1 cellular context compared by ENCODE assay signal in genomic region chr12:124901003-124901402, GRCh38.
A peak's percentile ranks its signal among the peaks of the same experiment; 100 is the strongest.
TF ChIP-seq lines count a peak whose summit lies in the region.

No MANE protein-coding gene starts in this region.

TF ChIP-seq in GM12878, 131 proteins besides CTCF, POLR2A, EP300 and RAD21 (continues in another document):
- no peak for TF ChIP-seq TCF7 (IDR thresholded peaks at IDR 0.05; ENCODE audit: borderline replicate concordance)
- TF ChIP-seq TAF1 (IDR thresholded peaks at IDR 0.05; ENCODE audit: borderline replicate concordance, low read depth, low read length): no peak
- TF ChIP-seq ATF2 (IDR thresholded peaks at IDR 0.05; ENCODE audit: low read length): no peak
- no peak for TF ChIP-seq HCFC1 (IDR thresholded peaks at IDR 0.05; ENCODE audit: low read length)
- peak; percentile 18; the same call in 1 of the 2 replicates for TF ChIP-seq PKNOX1 (IDR thresholded peaks at IDR 0.05)
- no peak for TF ChIP-seq CBX3 (IDR thresholded peaks at IDR 0.05; ENCODE audit: borderline replicate concordance, low read depth)
- no peak for TF ChIP-seq E2F8 (IDR thresholded peaks at IDR 0.05; ENCODE audit: low read depth, partially characterized antibody)
- TF ChIP-seq CREB1 (IDR thresholded peaks at IDR 0.05; ENCODE audit: low read depth): no peak
- no peak for TF ChIP-seq MYC (IDR thresholded peaks at IDR 0.05; ENCODE audit: insufficient read depth, insufficient read length, insufficient replicate concordance, low read length, severe bottlenecking)
- peak; percentile 29; the same call in 1 of the 2 replicates for TF ChIP-seq ZNF687 (IDR thresholded peaks at IDR 0.05)
- TF ChIP-seq TARDBP (IDR thresholded peaks at IDR 0.05; ENCODE audit: borderline replicate concordance): no peak
- TF ChIP-seq IRF3 (IDR thresholded peaks at IDR 0.05): no peak
- TF ChIP-seq ZBTB11 (CRISPR knock-in tag; IDR thresholded peaks at IDR 0.05): no peak
- TF ChIP-seq ZNF24 (IDR thresholded peaks at IDR 0.05): no peak
- no peak for TF ChIP-seq ZSCAN29 (IDR thresholded peaks at IDR 0.05)
- no peak for TF ChIP-seq FOXK2 (IDR thresholded peaks at IDR 0.05)
- no peak for TF ChIP-seq RAD51 (IDR thresholded peaks at IDR 0.05)
- peak; percentile 70 for TF ChIP-seq NR2C1 (IDR thresholded peaks at IDR 0.05)
- no peak for TF ChIP-seq BCL3 (IDR thresholded peaks at IDR 0.05; ENCODE audit: borderline replicate concordance, insufficient read depth, low read depth, low read length, poor library complexity, severe bottlenecking)
- TF ChIP-seq CHD1 (IDR thresholded peaks at IDR 0.05; ENCODE audit: low read depth, low read length): no peak
- no peak for TF ChIP-seq FOS (IDR thresholded peaks at IDR 0.05; ENCODE audit: borderline replicate concordance, extremely low read depth, insufficient read length)
- TF ChIP-seq PAX5 (IDR thresholded peaks at IDR 0.05; ENCODE audit: borderline replicate concordance, low read depth, low read length): no peak
- no peak for TF ChIP-seq ZNF217 (IDR thresholded peaks at IDR 0.05)
- no peak for TF ChIP-seq SP1 (IDR thresholded peaks at IDR 0.05; ENCODE audit: low read depth, low read length)
- TF ChIP-seq MTA2 (IDR thresholded peaks at IDR 0.05; ENCODE audit: low read depth): no peak
- TF ChIP-seq STAT3 (IDR thresholded peaks at IDR 0.05; ENCODE audit: low read depth, low read length): no peak
- no peak for TF ChIP-seq SKIL (IDR thresholded peaks at IDR 0.05; ENCODE audit: low read depth, poor library complexity, severe bottlenecking)
- TF ChIP-seq BCL11A (IDR thresholded peaks at IDR 0.05; ENCODE audit: low read depth, low read length): no peak
- no peak for TF ChIP-seq ZBED1 (IDR thresholded peaks at IDR 0.05; ENCODE audit: borderline replicate concordance)
- no peak for TF ChIP-seq MAX (IDR thresholded peaks at IDR 0.05; ENCODE audit: low read depth, low read length)
- TF ChIP-seq IKZF1 (conservative IDR thresholded peaks at IDR 0.05): peak; percentile 54
- TF ChIP-seq MXI1 (IDR thresholded peaks at IDR 0.05; ENCODE audit: low read depth, low read length): no peak
- TF ChIP-seq NKRF (conservative IDR thresholded peaks at IDR 0.05): no peak
- TF ChIP-seq NBN (IDR thresholded peaks at IDR 0.05): no peak
- TF ChIP-seq BMI1 (IDR thresholded peaks at IDR 0.05; ENCODE audit: borderline replicate concordance): no peak
- TF ChIP-seq MEF2A (IDR thresholded peaks at IDR 0.05; ENCODE audit: insufficient read depth, low read depth, low read length): 0 out of 2 replicates have a peak, but pooled peaks have one; percentile 32
- TF ChIP-seq SMAD5 (IDR thresholded peaks at IDR 0.05; ENCODE audit: low read depth): no peak
